In the genomic region with DNA sequence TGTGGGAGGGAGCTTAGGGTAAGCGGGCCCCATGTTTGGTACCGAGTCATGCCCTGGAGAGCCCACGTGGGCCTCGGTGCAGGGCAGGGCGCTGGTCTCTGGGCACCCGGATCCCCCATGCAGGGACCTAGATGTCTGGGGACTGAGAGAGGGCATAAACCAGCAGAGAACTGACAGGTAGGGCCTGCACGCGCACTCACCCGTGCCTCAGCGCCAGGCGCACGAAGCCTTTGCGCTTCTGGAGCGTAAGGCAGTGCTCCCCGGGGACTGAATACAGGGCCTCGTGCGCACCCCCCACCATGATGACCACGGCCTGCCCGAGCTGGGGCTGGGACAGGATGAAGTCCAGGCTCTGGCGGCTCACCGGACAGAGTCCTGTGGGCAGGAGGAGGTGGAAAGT, we compare ENCODE assay signal across 27 cellular contexts. TPM values are rescaled to one million over a fixed set of nuclear protein-coding genes. Genes with fewer than 3 reads are reported as not detected.
"Had no signal": no experiment of that assay in that cellular context is flagged by ENCODE, and none has a peak within 500 bp of the region (broad histone marks: within the 10 kb centered on the region; RNA-seq: fewer than 3 reads in every experiment).

No MANE protein-coding gene starts in this region.

- H3K9me3 ChIP-seq: heart right ventricle, neutrophil, sigmoid colon, thoracic aorta, transverse colon had no signal

- H3K36me3 ChIP-seq: heart right ventricle, neutrophil, sigmoid colon, thoracic aorta, transverse colon had no signal

- DNase-seq: effector memory CD4-positive, alpha-beta T cell; heart right ventricle; hypothalamus; mammary epithelial cell; naive thymus-derived CD4-positive, alpha-beta T cell; nephron progenitor cell; posterior cingulate gyrus; sigmoid colon; stimulated activated CD4-positive, alpha-beta T cell treated with anti-CD3 and anti-CD28 coated beads, Interleukin-2, amount 100 ng/mL, for 24 hours; stimulated activated CD4-positive, alpha-beta T cell treated with anti-CD3 and anti-CD28 coated beads, Interleukin-4, amount 100 ng/mL, for 4 hours; stimulated activated naive B cell treated with anti-CD40 and anti-IgM and Interleukin-4, amounts not matched to agents 10 μg/mL and 1 μg/mL and 100 μg/mL, for 72 hours; stimulated activated naive CD8-positive, alpha-beta T cell treated with anti-CD3 and anti-CD28 coated beads, Interleukin-15, amount 100 ng/mL, for 72 hours; substantia nigra; transverse colon had no signal

- H3K4me3 ChIP-seq: heart right ventricle, sigmoid colon, skin epidermis, thoracic aorta, transverse colon had no signal

- H3K27ac ChIP-seq: heart right ventricle, neutrophil, sigmoid colon, skin epidermis, thoracic aorta, transverse colon had no signal

RNA-seq across cellular contexts. Expression of gene MOGAT3, which starts 2.8 kb away (rescaled TPM):
- total RNA-seq: esophagus mucosa; fibroblast of lung; frontal cortex; heart right ventricle; lower leg skin; mammary epithelial cell; mesenteric fat pad; mononuclear cell; naive thymus-derived CD4-positive, alpha-beta T cell; osteocyte; pulmonary artery endothelial cell; sigmoid colon; thoracic aorta; ureter had no signal
- polyA plus RNA-seq: fibroblast of lung; heart right ventricle; mammary epithelial cell; naive thymus-derived CD4-positive, alpha-beta T cell had no signal

RNA-seq across cellular contexts. Expression of gene NAT16, which starts 17.9 kb away (rescaled TPM):
- total RNA-seq: esophagus mucosa; fibroblast of lung; heart right ventricle; left lobe of liver; lower leg skin; mammary epithelial cell; mesenteric fat pad; mononuclear cell; naive thymus-derived CD4-positive, alpha-beta T cell; pulmonary artery endothelial cell; sigmoid colon; thoracic aorta; transverse colon; ureter had no signal
- polyA plus RNA-seq: fibroblast of lung; heart right ventricle; mammary epithelial cell; naive thymus-derived CD4-positive, alpha-beta T cell had no signal

RNA-seq across cellular contexts. Expression of gene VGF, which starts 32.6 kb away (rescaled TPM):
- total RNA-seq: esophagus mucosa, heart right ventricle, left lobe of liver, mononuclear cell, thoracic aorta, ureter had no signal
- polyA plus RNA-seq: fibroblast of lung; naive thymus-derived CD4-positive, alpha-beta T cell had no signal
